ENCODE assay signal across 16 cellular contexts in genomic region chr1:200081982-200082272, GRCh38. TPM values are rescaled to one million over a fixed set of nuclear protein-coding genes. Genes with fewer than 3 reads are reported as not detected.
DNase-seq lines count a peak whose midpoint lies in the region; ATAC-seq and TF ChIP-seq lines count a peak whose summit lies in the region.
"Had no signal": no experiment of that assay in that cellular context is flagged by ENCODE, and none has a peak within 500 bp of the region (broad histone marks: within the 10 kb centered on the region; RNA-seq: fewer than 3 reads in every experiment).

No MANE protein-coding gene starts in this region.

- H3K9me3 ChIP-seq in BLaER1 (no peaks in the 10 kb centered on the region), HUES6 (ENCODE audit: control insufficient read depth, insufficient read depth, low read depth, low read length) (no peaks in the 10 kb centered on the region), PC-3 (ENCODE audit: low read length) (no peaks in the 10 kb centered on the region)
- H3K9me3 ChIP-seq: A549 had no signal

- no peaks in the 10 kb centered on the region for H3K79me2 ChIP-seq in PC-3 (ENCODE audit: low read length)

- H3K9me2 ChIP-seq in PC-3 (replicated peaks; ENCODE audit: low read length) = no peaks in the 10 kb centered on the region

- H3K4me2 ChIP-seq in BLaER1 (0 out of 2 replicates have a peak overlapping the region, but pooled peaks have one; percentile 5), PC-3 (ENCODE audit: low read length) (0 out of 2 replicates have a peak overlapping the region, but pooled peaks have one; percentile 27)

- H3K36me3 ChIP-seq in BLaER1 (no peaks in the 10 kb centered on the region), HUES6 (ENCODE audit: control insufficient read depth, insufficient read depth, low read length) (no peaks in the 10 kb centered on the region), PC-3 (ENCODE audit: low read depth, low read length) (no peaks in the 10 kb centered on the region)

- no peak overlapping the region for H2AFZ ChIP-seq in PC-3 (ENCODE audit: low read length)

- no peak overlapping the region for H3K27ac Mint-ChIP-seq in mesothelial cell of epicardium
- no peak overlapping the region for H3K27ac Mint-ChIP-seq in activated T-helper 2 cell treated with anti-CD3 and anti-CD28 coated beads, Interferon-gamma antibody, Interleukin-2, Interleukin-4, amounts not matched to agents 10 μg/mL and 5 μg/mL and 100 μg/mL, durations not matched to agents 14 hours and 24 hours and 36 hours
- H3K27ac Mint-ChIP-seq: CD14-positive monocyte had no signal

- TF ChIP-seq CTCF in PC-3 (conservative IDR thresholded peaks at IDR 0.05; ENCODE audit: low read depth, low read length) (no peak), mesothelial cell of epicardium (IDR thresholded peaks at IDR 0.05; ENCODE audit: unreplicated experiment) (no peak)

- H3K36me3 Mint-ChIP-seq in mesothelial cell of epicardium = no peaks in the 10 kb centered on the region
- no peaks in the 10 kb centered on the region for H3K36me3 Mint-ChIP-seq in activated T-helper 2 cell treated with anti-CD3 and anti-CD28 coated beads, Interferon-gamma antibody, Interleukin-2, Interleukin-4, amounts not matched to agents 10 μg/mL and 5 μg/mL and 100 μg/mL, durations not matched to agents 14 hours and 24 hours and 36 hours (ENCODE audit: low read depth)
- H3K36me3 Mint-ChIP-seq: CD14-positive monocyte had no signal

- CTCF ChIA-PET in PC-3 (lab: Charles Lee) = no interaction called here

- H3K27ac ChIP-seq in BLaER1 (no peak overlapping the region), HUES6 (ENCODE audit: low read depth, low read length) (no peak overlapping the region; the same call in 1 of the 2 replicates), PC-3 (ENCODE audit: low read length) (no peak overlapping the region)
- H3K27ac ChIP-seq: A549 had no signal

- peaks cover 29% of the 10 kb centered on the region for H3K27me3 Mint-ChIP-seq in mesothelial cell of epicardium (ENCODE audit: low read depth)
- peaks cover 31% of the 10 kb centered on the region for H3K27me3 Mint-ChIP-seq in activated T-helper 2 cell treated with anti-CD3 and anti-CD28 coated beads, Interferon-gamma antibody, Interleukin-2, Interleukin-4, amounts not matched to agents 10 μg/mL and 5 μg/mL and 100 μg/mL, durations not matched to agents 14 hours and 24 hours and 36 hours (ENCODE audit: low read depth)

- intact Hi-C loops in PC-3 (cut with micrococcal nuclease) = no loop called here
- intact Hi-C loops in activated T-helper 2 cell treated with anti-CD3 and anti-CD28 coated beads, Interferon-gamma antibody, Interleukin-2, Interleukin-4, amounts not matched to agents 10 μg/mL and 5 μg/mL and 100 μg/mL, durations not matched to agents 14 hours and 24 hours and 36 hours (cut with micrococcal nuclease) = no loop called here

- no peak; the same call in 1 of the 2 replicates for ATAC-seq in PC-3
- ATAC-seq: A549, HCT116 had no signal

- H3K4me3 Mint-ChIP-seq in mesothelial cell of epicardium = no peak overlapping the region
- no peak overlapping the region for H3K4me3 Mint-ChIP-seq in activated T-helper 2 cell treated with anti-CD3 and anti-CD28 coated beads, Interferon-gamma antibody, Interleukin-2, Interleukin-4, amounts not matched to agents 10 μg/mL and 5 μg/mL and 100 μg/mL, durations not matched to agents 14 hours and 24 hours and 36 hours (ENCODE audit: low read depth)
- H3K4me3 Mint-ChIP-seq: CD14-positive monocyte had no signal

- H3K4me1 ChIP-seq in BLaER1 = peaks cover 8% of the 10 kb centered on the region
- H3K4me1 ChIP-seq in HUES6 (ENCODE audit: control insufficient read depth, insufficient read depth, low read length) = peaks cover 36% of the 10 kb centered on the region
- peaks cover 14% of the 10 kb centered on the region for H3K4me1 ChIP-seq in PC-3 (ENCODE audit: insufficient read depth, low read length)

- H4K20me1 ChIP-seq in BLaER1 (no peaks in the 10 kb centered on the region), PC-3 (ENCODE audit: low read length) (no peaks in the 10 kb centered on the region)

- no peak overlapping the region for H3K9ac ChIP-seq in BLaER1
- no peak overlapping the region for H3K9ac ChIP-seq in HUES6 (ENCODE audit: low read length)
- H3K9ac ChIP-seq in PC-3 (ENCODE audit: low read length) = no peak overlapping the region

- no peaks in the 10 kb centered on the region for H3F3A ChIP-seq in PC-3 (ENCODE audit: low read length, unreplicated experiment)

- DNase-seq in PC-3 (no peak), iPS-NIHi7 (ENCODE audit: extremely low spot score) (peak; percentile 24), mesothelial cell of epicardium (ENCODE audit: low spot score in 2 of 2, unreplicated experiment in 2 of 2) (no peak), kidney glomerular epithelial cell (lab: John Stamatoyannopoulos, UW) (no peak), NCI-H1092 (lab: John Stamatoyannopoulos, UW) (no peak)
- no peak for DNase-seq in activated T-helper 2 cell treated with anti-CD3 and anti-CD28 coated beads, Interferon-gamma antibody, Interleukin-2, Interleukin-4, amounts not matched to agents 10 μg/mL and 5 μg/mL and 100 μg/mL, durations not matched to agents 14 hours and 24 hours and 36 hours (ENCODE audit: low spot score)
- DNase-seq: DMS53, KBM-7, NCI-H1092 treated with DMSO at 0.1 percent for 48 hours, NCI-H1930, SIG-M5 had no signal

- no peak overlapping the region for H3K4me3 ChIP-seq in BLaER1
- H3K4me3 ChIP-seq in HUES6 (ENCODE audit: low read depth, low read length) = peak overlapping the region; percentile 12; the same call in 1 of the 2 replicates
- H3K4me3 ChIP-seq in PC-3 (ENCODE audit: low read length) = no peak overlapping the region
- H3K4me3 ChIP-seq: A549 had no signal

- BruUV-seq in PC-3 (replicated peaks; lab: Mats Ljungman, UMichigan) = no TSS peak

- no peaks in the 10 kb centered on the region for H3K9me3 Mint-ChIP-seq in mesothelial cell of epicardium
- no peaks in the 10 kb centered on the region for H3K9me3 Mint-ChIP-seq in activated T-helper 2 cell treated with anti-CD3 and anti-CD28 coated beads, Interferon-gamma antibody, Interleukin-2, Interleukin-4, amounts not matched to agents 10 μg/mL and 5 μg/mL and 100 μg/mL, durations not matched to agents 14 hours and 24 hours and 36 hours

- POLR2A ChIA-PET in PC-3 (lab: Charles Lee; ENCODE audit: unreplicated experiment) = interaction anchor here (0.6 kb wide), 1 partner anchor 95 kb away, joined by 3 read pairs; no protein-coding TSS in a partner anchor

- no peaks in the 10 kb centered on the region for H3K4me1 Mint-ChIP-seq in mesothelial cell of epicardium
- no peaks in the 10 kb centered on the region for H3K4me1 Mint-ChIP-seq in activated T-helper 2 cell treated with anti-CD3 and anti-CD28 coated beads, Interferon-gamma antibody, Interleukin-2, Interleukin-4, amounts not matched to agents 10 μg/mL and 5 μg/mL and 100 μg/mL, durations not matched to agents 14 hours and 24 hours and 36 hours (ENCODE audit: low read depth)
- H3K4me1 Mint-ChIP-seq: CD14-positive monocyte had no signal

- no peaks in the 10 kb centered on the region for H3K27me3 ChIP-seq in BLaER1
- no peaks in the 10 kb centered on the region for H3K27me3 ChIP-seq in HUES6 (ENCODE audit: control insufficient read depth, insufficient read depth, low read length)
- H3K27me3 ChIP-seq in PC-3 (ENCODE audit: low read length) = no peaks in the 10 kb centered on the region

RNA-seq across cellular contexts. Expression of gene NR5A2, which starts 54.4 kb away (rescaled TPM):
- total RNA-seq in PC-3 (2014; rRNA removed) (0.36 and 0.40 TPM in 2 replicates), mesothelial cell of epicardium (0.25 to 1.2 TPM (median 0.38 TPM) in 3 replicates)
- not detected in 2 replicates for total RNA-seq in activated T-helper 2 cell treated with anti-CD3 and anti-CD28 coated beads, Interferon-gamma antibody, Interleukin-2, Interleukin-4, amounts not matched to agents 10 μg/mL and 5 μg/mL and 100 μg/mL, durations not matched to agents 14 hours and 24 hours and 36 hours
